In the genomic region with DNA sequence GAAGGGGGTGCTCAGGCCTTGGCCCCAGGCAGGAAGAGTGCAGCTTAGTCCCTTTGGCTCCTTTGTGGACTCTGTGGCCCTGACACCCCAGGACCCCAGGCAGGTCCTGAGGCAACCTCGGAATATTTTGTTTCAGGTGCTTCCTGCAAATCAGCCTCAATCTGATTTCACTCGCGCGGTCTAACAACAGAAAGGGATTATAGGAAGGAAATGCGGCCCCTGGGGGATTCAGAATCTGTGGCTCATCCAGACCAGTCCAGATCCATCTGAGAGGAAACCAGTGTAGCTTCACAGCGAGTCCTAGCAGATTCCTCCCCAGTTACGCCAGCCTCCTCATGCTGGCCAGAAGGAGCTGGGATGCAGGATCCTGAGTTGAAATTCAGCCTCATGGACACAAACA, we compare ENCODE assay signal across 14 cellular contexts. TPM values are rescaled to one million over a fixed set of nuclear protein-coding genes. Genes with fewer than 3 reads are reported as not detected.
DNase-seq lines count a peak whose midpoint lies in the region; ATAC-seq and TF ChIP-seq lines count a peak whose summit lies in the region.
"Had no signal": no experiment of that assay in that cellular context is flagged by ENCODE, and none has a peak within 500 bp of the region (broad histone marks: within the 10 kb centered on the region; RNA-seq: fewer than 3 reads in every experiment).

No MANE protein-coding gene starts in this region.

- intact Hi-C loops in Panc1 (cut with micrococcal nuclease; ENCODE audit: unreplicated experiment) = no loop called here

- no peaks in the 10 kb centered on the region for H3K27me3 ChIP-seq in Panc1 (ENCODE audit: control insufficient read depth, insufficient read depth, low read length)

- peak; percentile 28 for ATAC-seq in Panc1
- no peak for ATAC-seq in GM21423 (IDR thresholded peaks at IDR 0.05; ENCODE audit: unreplicated experiment)
- no peak for ATAC-seq in HG03196 (IDR thresholded peaks at IDR 0.05; ENCODE audit: unreplicated experiment)
- no peak for ATAC-seq in HG03521 (IDR thresholded peaks at IDR 0.05; ENCODE audit: unreplicated experiment)
- ATAC-seq: CD8-positive, alpha-beta T cell had no signal

- H3K4me1 ChIP-seq in Panc1 (ENCODE audit: control insufficient read depth, insufficient read depth, low read length) = peaks cover 6% of the 10 kb centered on the region

- peak overlapping the region; percentile 11 for H3K27ac Mint-ChIP-seq in nephron progenitor cell
- H3K27ac Mint-ChIP-seq: activated T-helper 2 cell treated with anti-CD3 and anti-CD28 coated beads, Interferon-gamma antibody, Interleukin-2, Interleukin-4, amounts not matched to agents 10 μg/mL and 5 μg/mL and 100 μg/mL, durations not matched to agents 14 hours and 24 hours and 36 hours; CD8-positive, alpha-beta T cell had no signal

- peaks cover 31% of the 10 kb centered on the region for H3K4me1 Mint-ChIP-seq in nephron progenitor cell

- no peaks in the 10 kb centered on the region for H3K36me3 Mint-ChIP-seq in nephron progenitor cell (ENCODE audit: low read depth)
- H3K36me3 Mint-ChIP-seq: CD8-positive, alpha-beta T cell had no signal

- CTCF ChIA-PET in Panc1 (lab: Charles Lee) = no interaction called here

- H3K9me3 Mint-ChIP-seq in nephron progenitor cell = no peaks in the 10 kb centered on the region
- H3K9me3 Mint-ChIP-seq: activated T-helper 2 cell treated with anti-CD3 and anti-CD28 coated beads, Interferon-gamma antibody, Interleukin-2, Interleukin-4, amounts not matched to agents 10 μg/mL and 5 μg/mL and 100 μg/mL, durations not matched to agents 14 hours and 24 hours and 36 hours; CD8-positive, alpha-beta T cell had no signal

- no peak overlapping the region for H3K27ac ChIP-seq in Panc1 (ENCODE audit: low read length)
- H3K27ac ChIP-seq: RWPE1 had no signal

- H3K36me3 ChIP-seq in Panc1 (ENCODE audit: control insufficient read depth, insufficient read depth, low read length) = no peaks in the 10 kb centered on the region
- H3K36me3 ChIP-seq: HAP-1 had no signal

- DNase-seq in ELF-1 (ENCODE audit: low read depth, low spot score) (peak; percentile 74), Panc1 (ENCODE audit: low read depth, low spot score) (no peak), epithelial cell of esophagus (ENCODE audit: low read depth) (peak; percentile 93), nephron progenitor cell (no peak), NCI-H2029 (lab: John Stamatoyannopoulos, UW) (no peak)
- DNase-seq: CD8-positive, alpha-beta T cell; Karpas-422; stimulated activated CD8-positive, alpha-beta memory T cell treated with anti-CD3 and anti-CD28 coated beads, Interleukin-4, amount 100 ng/mL, for 48 hours had no signal

- no peak overlapping the region for H3K4me3 Mint-ChIP-seq in nephron progenitor cell
- H3K4me3 Mint-ChIP-seq: CD8-positive, alpha-beta T cell had no signal

- no TSS peak for BruUV-seq in Panc1 (replicated peaks; lab: Mats Ljungman, UMichigan)

- POLR2A ChIA-PET in Panc1 (lab: Charles Lee) = no interaction called here

- in situ Hi-C loops in Panc1 (cut with HindIII; ENCODE audit: low pct_unique_long_range_greater_than_20kb, low sequenced_read_pairs) = no loop called here

- H3K27me3 Mint-ChIP-seq in nephron progenitor cell (ENCODE audit: low read depth, poor library complexity) = peaks cover 3% of the 10 kb centered on the region

- H3K4me3 ChIP-seq in Panc1 (ENCODE audit: low read depth in 2 of 2, low read length in 2 of 2) = no peak overlapping the region
- no peak overlapping the region for H3K4me3 ChIP-seq in epithelial cell of esophagus (ENCODE audit: low read length)
- H3K4me3 ChIP-seq: HAP-1 had no signal

- TF ChIP-seq CTCF in Panc1 (IDR thresholded peaks at IDR 0.05) (no peak), epithelial cell of esophagus (IDR thresholded peaks at IDR 0.05; ENCODE audit: insufficient read depth, low read depth, low read length, missing control alignments) (no peak), nephron progenitor cell (IDR thresholded peaks at IDR 0.05) (no peak)

- H3K9me3 ChIP-seq in Panc1 (ENCODE audit: control insufficient read depth, insufficient read depth, low read depth, low read length) = no peaks in the 10 kb centered on the region
- H3K9me3 ChIP-seq: HAP-1 had no signal

RNA-seq across cellular contexts. Expression of a gene that starts 59.5 kb away (rescaled TPM):
- total RNA-seq in Panc1 (2021; ENCODE audit: unreplicated experiment) = 683 TPM
- 719 TPM for polyA plus RNA-seq in Panc1 (2012; ENCODE audit: insufficient read length)

Comparison
In these comparisons a context has a peak if more than half of its experiments do, and no peak if none do; other contexts are left out.
1. DNase-seq: peak in ELF-1 (single experiment) and epithelial cell of esophagus (single experiment); none in Panc1 (single experiment), nephron progenitor cell (single experiment) and NCI-H2029 (single experiment).